10 cellular contexts compared by ENCODE assay signal in genomic region chrX:154733072-154733425, GRCh38. TPM values are rescaled to one million over a fixed set of nuclear protein-coding genes. Genes with fewer than 3 reads are reported as not detected.
A peak's percentile ranks its signal among the peaks of the same experiment; 100 is the strongest.
DNase-seq lines count a peak whose midpoint lies in the region; ATAC-seq, FAIRE-seq and TF ChIP-seq lines count a peak whose summit lies in the region.
"Had no signal": no experiment of that assay in that cellular context is flagged by ENCODE, and none has a peak within 500 bp of the region (broad histone marks: within the 10 kb centered on the region; RNA-seq: fewer than 3 reads in every experiment).

No MANE protein-coding gene starts in this region.

- TF ChIP-seq POLR2A in A549 (IDR thresholded peaks at IDR 0.05; ENCODE audit: low read length) (no peak), H54 (IDR thresholded peaks at IDR 0.05; ENCODE audit: low read depth, low read length) (no peak)

- peak overlapping the region; percentile 77 for H3K27ac Mint-ChIP-seq in MCF 10A (ENCODE audit: low read depth, unreplicated experiment)
- no peak overlapping the region for H3K27ac Mint-ChIP-seq in glutamatergic neuron (ENCODE audit: unreplicated experiment)

- peaks cover 60% of the 10 kb centered on the region for H3K4me1 ChIP-seq in A549
- H3K4me1 ChIP-seq in mucosa of rectum (ENCODE audit: control insufficient read depth in 2 of 2, insufficient read depth in 2 of 2, low read length in 2 of 2) = peaks cover 5 to 17% of the 10 kb centered on the region in 2 donors

- H3K9ac ChIP-seq in mucosa of rectum (ENCODE audit: low read depth in 1 of 2, low read length in 2 of 2) = no peak overlapping the region

- H3K36me3 Mint-ChIP-seq in MCF 10A (ENCODE audit: insufficient read depth, unreplicated experiment) (no peaks in the 10 kb centered on the region), glutamatergic neuron (ENCODE audit: unreplicated experiment) (no peaks in the 10 kb centered on the region)

- no peaks in the 10 kb centered on the region for H3K9me3 ChIP-seq in A549
- no peaks in the 10 kb centered on the region for H3K9me3 ChIP-seq in mucosa of rectum (ENCODE audit: control insufficient read depth in 2 of 2, low read length in 2 of 2)

- H3K27me3 Mint-ChIP-seq in MCF 10A (ENCODE audit: insufficient read depth, unreplicated experiment) (no peaks in the 10 kb centered on the region), glutamatergic neuron (ENCODE audit: unreplicated experiment) (no peaks in the 10 kb centered on the region)

- intact Hi-C loops in MCF 10A (cut with micrococcal nuclease) = no loop called here

- CTCF ChIA-PET in A549 (lab: Yijun Ruan, JAX) (no interaction called here), MCF 10A (lab: Yijun Ruan, JAX) (interaction anchor here (5.2 kb wide), 1 partner anchor 15 kb away, joined by 35 read pairs; no protein-coding TSS in a partner anchor)

- H3K4me3 ChIP-seq in A549 (no peak overlapping the region), mucosa of rectum (ENCODE audit: low read length in 2 of 2) (no peak overlapping the region)

- H3K27ac ChIP-seq in A549 (peak overlapping the region; percentile 61 to 63; a peak in 5 of 6 replicates), mucosa of rectum (ENCODE audit: low read depth in 2 of 2, low read length in 2 of 2) (peak overlapping the region; percentile 26 to 33)

- TF ChIP-seq RAD21 in A549 (conservative IDR thresholded peaks at IDR 0.05 in 1 of 2, IDR thresholded peaks at IDR 0.05 in 1 of 2) = no peak

- DNase-seq in A549 (ENCODE audit: low read depth in 1 of 2, low spot score in 1 of 2) = peak in 1 of 2 experiments; percentile 26
- no peak for DNase-seq in H54 (ENCODE audit: insufficient read length, low spot score)
- no peak for DNase-seq in MCF 10A (ENCODE audit: unreplicated experiment)
- no peak for DNase-seq in nucleus accumbens (lab: John Stamatoyannopoulos, UW)
- no peak for DNase-seq in glutamatergic neuron
- DNase-seq: activated gamma-delta T cell, COR-L47 had no signal

- H3K9me3 Mint-ChIP-seq in MCF 10A (ENCODE audit: unreplicated experiment) (no peaks in the 10 kb centered on the region), glutamatergic neuron (ENCODE audit: unreplicated experiment) (no peaks in the 10 kb centered on the region)

- ATAC-seq in A549 (peak; percentile 25 to 59; a peak in 3 of 6 replicates), HG02981 (IDR thresholded peaks at IDR 0.05; ENCODE audit: unreplicated experiment) (no peak), GM21717 (IDR thresholded peaks at IDR 0.05; ENCODE audit: unreplicated experiment) (no peak)

- TF ChIP-seq EP300 in A549 (IDR thresholded peaks at IDR 0.05) = no peak

- TF ChIP-seq CTCF in A549 (IDR thresholded peaks at IDR 0.05) (no peak), MCF 10A (IDR thresholded peaks at IDR 0.05; ENCODE audit: unreplicated experiment) (no peak), glutamatergic neuron (IDR thresholded peaks at IDR 0.05; ENCODE audit: partially characterized antibody, unreplicated experiment) (no peak)

- no TSS peak for BruUV-seq in MCF 10A (replicated peaks; lab: Mats Ljungman, UMichigan)

- POLR2A ChIA-PET in A549 (lab: Yijun Ruan, JAX) = no interaction called here
- POLR2A ChIA-PET in MCF 10A (lab: Yijun Ruan, JAX) = interaction anchor here (1.0 to 3.0 kb wide), 5 partner anchors 8 to 127 kb away, joined by 3 to 18 read pairs (median 3); no protein-coding TSS in a partner anchor

- peak overlapping the region; percentile 41 for H3K4me2 ChIP-seq in A549

- FAIRE-seq in A549 (lab: Jason Lieb, UNC) = no peak
- peak; percentile 92 for FAIRE-seq in H54 (lab: Jason Lieb, UNC)

- 44% methylated on average over 2 of the region's 2 CpGs for WGBS in A549 (ENCODE audit: missing lambda C conversion rate)

- peaks cover 0 to 2% of the 10 kb centered on the region in 2 donors for H3K27me3 ChIP-seq in mucosa of rectum (ENCODE audit: control insufficient read depth in 2 of 2, insufficient read depth in 2 of 2, low read length in 2 of 2)

- no peak overlapping the region for H3K4me3 Mint-ChIP-seq in MCF 10A (ENCODE audit: unreplicated experiment)
- no peak overlapping the region for H3K4me3 Mint-ChIP-seq in glutamatergic neuron (ENCODE audit: unreplicated experiment)

- H3K4me1 Mint-ChIP-seq in MCF 10A (ENCODE audit: insufficient read depth, unreplicated experiment) (peaks cover 93% of the 10 kb centered on the region), glutamatergic neuron (ENCODE audit: low read depth, unreplicated experiment) (peaks cover 4% of the 10 kb centered on the region)

- H3K36me3 ChIP-seq in mucosa of rectum (ENCODE audit: control insufficient read depth in 2 of 2, insufficient read depth in 2 of 2, low read length in 2 of 2) = no peaks in the 10 kb centered on the region

TF ChIP-seq in A549, 52 proteins besides CTCF, POLR2A, EP300 and RAD21:
- TF ChIP-seq FOSL2 (IDR thresholded peaks at IDR 0.05) = no peak
- TF ChIP-seq FOSL2 (CRISPR knock-in tag; IDR thresholded peaks at IDR 0.05) = peak; percentile 45
- no peak for TF ChIP-seq BHLHE40 (IDR thresholded peaks at IDR 0.05; ENCODE audit: low read depth, low read length)

RNA-seq across cellular contexts. Expression of gene GAB3, which starts 17.8 kb away (rescaled TPM):
- 0.39 and 0.56 TPM in 2 replicates for polyA plus RNA-seq in A549 (2011; rRNA removed)
- polyA plus RNA-seq in A549 (2012; cell fraction: cytosol; rRNA removed) = 0.12 and 0.19 TPM in 2 replicates
- polyA plus RNA-seq in A549 (2012; cell fraction: nucleus; rRNA removed) = 0.56 and 0.72 TPM in 2 replicates
- 0.13 to 0.21 TPM (median 0.15 TPM) in 3 replicates for polyA plus RNA-seq in A549 (2017; fragmentation: RNase III; extraction: RNeasy Plus Mini Kit Qiagen cat#74134 plus additional on column Dnase treatment)
- 0.58 and 0.99 TPM in 2 replicates for polyA minus RNA-seq in A549 (2011; rRNA and poly(A)+ RNA removed)
- 2.0 and 2.1 TPM in 2 replicates for total RNA-seq in MCF 10A (2022)
- total RNA-seq in glutamatergic neuron (ENCODE audit: unreplicated experiment) = 9.6 TPM

RNA-seq across cellular contexts. Expression of gene DKC1, which starts 29.6 kb away (rescaled TPM):
- 137 and 209 TPM in 2 replicates for polyA plus RNA-seq in A549 (2011; rRNA removed)
- 88.4 and 101 TPM in 2 replicates for polyA plus RNA-seq in A549 (2012; cell fraction: cytosol; rRNA removed)
- 65.4 and 111 TPM in 2 replicates for polyA plus RNA-seq in A549 (2012; cell fraction: nucleus; rRNA removed)
- polyA plus RNA-seq in A549 (2017; fragmentation: RNase III; extraction: RNeasy Plus Mini Kit Qiagen cat#74134 plus additional on column Dnase treatment) = 165 to 190 TPM (median 166 TPM) in 3 replicates
- polyA minus RNA-seq in A549 (2011; rRNA and poly(A)+ RNA removed) = 113 and 122 TPM in 2 replicates
- 149 and 196 TPM in 2 replicates for total RNA-seq in MCF 10A (2022)
- 46.8 TPM for total RNA-seq in glutamatergic neuron (ENCODE audit: unreplicated experiment)

Comparison
In these comparisons a context has a peak if more than half of its experiments do, and no peak if none do; other contexts are left out.
1. ATAC-seq: peak in A549 (2 of 2); none in HG02981 (single experiment) and GM21717 (single experiment).